Comparison of ENCODE assay signal across 1 cellular context in the genomic region with DNA sequence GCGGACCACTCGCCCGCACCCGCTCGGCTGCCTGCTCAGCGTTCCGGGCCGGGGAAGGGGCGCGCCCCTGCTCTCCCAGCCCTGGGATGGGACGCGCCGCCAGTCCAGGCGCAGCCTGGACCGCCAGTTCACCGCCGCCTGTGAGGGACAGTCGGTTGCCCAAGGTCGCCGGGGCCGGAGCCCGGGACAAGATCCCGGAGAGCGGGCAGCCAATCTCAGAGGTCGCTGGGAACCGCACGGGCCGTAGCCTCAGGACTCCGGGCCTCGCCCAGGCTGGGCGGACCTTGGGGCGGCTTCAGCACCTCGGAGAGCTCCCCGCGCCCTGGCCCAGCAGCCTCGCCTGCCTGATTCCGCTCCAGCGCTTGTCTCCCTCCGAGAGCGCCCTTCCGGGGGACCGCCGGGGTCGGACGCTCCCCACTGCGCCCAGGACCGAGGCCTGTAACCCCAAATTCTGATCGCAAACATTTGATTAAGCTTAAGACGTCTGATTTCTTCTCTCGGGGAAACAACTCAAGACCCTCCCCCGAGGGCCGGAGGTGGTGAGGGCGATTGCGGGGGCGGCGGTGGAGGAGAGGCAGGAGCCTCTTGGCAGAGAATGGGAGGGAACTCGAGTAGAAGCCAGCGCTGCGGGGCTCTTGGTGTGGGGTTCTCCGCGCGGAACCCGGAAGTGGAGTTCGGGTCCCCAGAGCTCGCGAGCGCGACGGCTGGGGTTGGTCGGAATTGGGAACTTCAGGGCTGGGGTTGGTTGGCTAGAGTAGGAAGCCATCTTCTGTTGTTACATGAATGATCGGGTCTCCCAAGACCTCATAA.
TF ChIP-seq lines count a peak whose summit lies in the region.

No MANE protein-coding gene starts in this region.

TF ChIP-seq in HepG2, 621 proteins besides CTCF, POLR2A, EP300 and RAD21 (continued from another document and continues in another):
- TF ChIP-seq, protein P1, sequence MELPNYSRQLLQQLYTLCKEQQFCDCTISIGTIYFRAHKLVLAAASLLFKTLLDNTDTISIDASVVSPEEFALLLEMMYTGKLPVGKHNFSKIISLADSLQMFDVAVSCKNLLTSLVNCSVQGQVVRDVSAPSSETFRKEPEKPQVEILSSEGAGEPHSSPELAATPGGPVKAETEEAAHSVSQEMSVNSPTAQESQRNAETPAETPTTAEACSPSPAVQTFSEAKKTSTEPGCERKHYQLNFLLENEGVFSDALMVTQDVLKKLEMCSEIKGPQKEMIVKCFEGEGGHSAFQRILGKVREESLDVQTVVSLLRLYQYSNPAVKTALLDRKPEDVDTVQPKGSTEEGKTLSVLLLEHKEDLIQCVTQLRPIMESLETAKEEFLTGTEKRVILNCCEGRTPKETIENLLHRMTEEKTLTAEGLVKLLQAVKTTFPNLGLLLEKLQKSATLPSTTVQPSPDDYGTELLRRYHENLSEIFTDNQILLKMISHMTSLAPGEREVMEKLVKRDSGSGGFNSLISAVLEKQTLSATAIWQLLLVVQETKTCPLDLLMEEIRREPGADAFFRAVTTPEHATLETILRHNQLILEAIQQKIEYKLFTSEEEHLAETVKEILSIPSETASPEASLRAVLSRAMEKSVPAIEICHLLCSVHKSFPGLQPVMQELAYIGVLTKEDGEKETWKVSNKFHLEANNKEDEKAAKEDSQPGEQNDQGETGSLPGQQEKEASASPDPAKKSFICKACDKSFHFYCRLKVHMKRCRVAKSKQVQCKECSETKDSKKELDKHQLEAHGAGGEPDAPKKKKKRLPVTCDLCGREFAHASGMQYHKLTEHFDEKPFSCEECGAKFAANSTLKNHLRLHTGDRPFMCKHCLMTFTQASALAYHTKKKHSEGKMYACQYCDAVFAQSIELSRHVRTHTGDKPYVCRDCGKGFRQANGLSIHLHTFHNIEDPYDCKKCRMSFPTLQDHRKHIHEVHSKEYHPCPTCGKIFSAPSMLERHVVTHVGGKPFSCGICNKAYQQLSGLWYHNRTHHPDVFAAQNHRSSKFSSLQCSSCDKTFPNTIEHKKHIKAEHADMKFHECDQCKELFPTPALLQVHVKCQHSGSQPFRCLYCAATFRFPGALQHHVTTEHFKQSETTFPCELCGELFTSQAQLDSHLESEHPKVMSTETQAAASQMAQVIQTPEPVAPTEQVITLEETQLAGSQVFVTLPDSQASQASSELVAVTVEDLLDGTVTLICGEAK (IDR thresholded peaks at IDR 0.05), result no peak
- TF ChIP-seq, protein P1 (CRISPR knock-in tag; IDR thresholded peaks at IDR 0.05), result peak; percentile 90
- TF ChIP-seq ARID2 (CRISPR knock-in tag; IDR thresholded peaks at IDR 0.05; ENCODE audit: borderline replicate concordance) (peak; percentile 96; the same call in 1 of the 2 replicates), XRCC5 (optimal IDR thresholded peaks at IDR 0.05; ENCODE audit: low read length) (peak; percentile 91), ZNF772 (CRISPR knock-in tag; IDR thresholded peaks at IDR 0.05) (peak; percentile 98), ZNF468 (CRISPR knock-in tag; IDR thresholded peaks at IDR 0.05) (0 out of 2 replicates have a peak, but pooled peaks have one; percentile 66), MTF1 (CRISPR knock-in tag; IDR thresholded peaks at IDR 0.05) (peak; percentile 97), ZMYM3 (CRISPR knock-in tag; IDR thresholded peaks at IDR 0.05) (peak; percentile 53; the same call in 1 of the 2 replicates), MTA1 (CRISPR knock-in tag; IDR thresholded peaks at IDR 0.05; ENCODE audit: borderline replicate concordance) (no peak; the same call in 1 of the 2 replicates), EZH2 (conservative IDR thresholded peaks at IDR 0.05; ENCODE audit: low read depth, low read length) (no peak), ZFP82 (CRISPR knock-in tag; IDR thresholded peaks at IDR 0.05; ENCODE audit: borderline replicate concordance) (peak; percentile 90; the same call in 1 of the 2 replicates), ZNF235 (CRISPR knock-in tag; IDR thresholded peaks at IDR 0.05; ENCODE audit: borderline replicate concordance) (peak; percentile 99), SMYD3 (CRISPR knock-in tag; IDR thresholded peaks at IDR 0.05) (peak; percentile 72; the same call in 1 of the 2 replicates), CBX5 (CRISPR knock-in tag; IDR thresholded peaks at IDR 0.05; ENCODE audit: borderline replicate concordance) (peak; percentile 90; the same call in 1 of the 2 replicates), ZNF136 (CRISPR knock-in tag; IDR thresholded peaks at IDR 0.05; ENCODE audit: low read depth) (peak; percentile 91; the same call in 1 of the 2 replicates), ATRX (CRISPR knock-in tag; IDR thresholded peaks at IDR 0.05; ENCODE audit: borderline replicate concordance) (no peak), ZNF460 (CRISPR knock-in tag; IDR thresholded peaks at IDR 0.05; ENCODE audit: borderline replicate concordance) (peak; percentile 31; the same call in 1 of the 2 replicates), EEA1 (CRISPR knock-in tag; IDR thresholded peaks at IDR 0.05; ENCODE audit: borderline replicate concordance) (peak; percentile 99), TBX3 (IDR thresholded peaks at IDR 0.05; ENCODE audit: borderline replicate concordance) (no peak), SMAD1 (CRISPR knock-in tag; IDR thresholded peaks at IDR 0.05; ENCODE audit: borderline replicate concordance, low read depth) (peak; percentile 72; the same call in 1 of the 2 replicates), TBP (CRISPR knock-in tag; IDR thresholded peaks at IDR 0.05) (no peak), KDM2A (CRISPR knock-in tag; IDR thresholded peaks at IDR 0.05; ENCODE audit: borderline replicate concordance, low read depth) (peak; percentile 98), HHEX (CRISPR knock-in tag; IDR thresholded peaks at IDR 0.05) (no peak), BRCA1 (CRISPR knock-in tag; IDR thresholded peaks at IDR 0.05) (peak; percentile 99), U2AF1 (optimal IDR thresholded peaks at IDR 0.05; ENCODE audit: low read depth, low read length) (no peak), ZNF816 (CRISPR knock-in tag; IDR thresholded peaks at IDR 0.05; ENCODE audit: borderline replicate concordance) (peak; percentile 95)
- TF ChIP-seq, protein P2, sequence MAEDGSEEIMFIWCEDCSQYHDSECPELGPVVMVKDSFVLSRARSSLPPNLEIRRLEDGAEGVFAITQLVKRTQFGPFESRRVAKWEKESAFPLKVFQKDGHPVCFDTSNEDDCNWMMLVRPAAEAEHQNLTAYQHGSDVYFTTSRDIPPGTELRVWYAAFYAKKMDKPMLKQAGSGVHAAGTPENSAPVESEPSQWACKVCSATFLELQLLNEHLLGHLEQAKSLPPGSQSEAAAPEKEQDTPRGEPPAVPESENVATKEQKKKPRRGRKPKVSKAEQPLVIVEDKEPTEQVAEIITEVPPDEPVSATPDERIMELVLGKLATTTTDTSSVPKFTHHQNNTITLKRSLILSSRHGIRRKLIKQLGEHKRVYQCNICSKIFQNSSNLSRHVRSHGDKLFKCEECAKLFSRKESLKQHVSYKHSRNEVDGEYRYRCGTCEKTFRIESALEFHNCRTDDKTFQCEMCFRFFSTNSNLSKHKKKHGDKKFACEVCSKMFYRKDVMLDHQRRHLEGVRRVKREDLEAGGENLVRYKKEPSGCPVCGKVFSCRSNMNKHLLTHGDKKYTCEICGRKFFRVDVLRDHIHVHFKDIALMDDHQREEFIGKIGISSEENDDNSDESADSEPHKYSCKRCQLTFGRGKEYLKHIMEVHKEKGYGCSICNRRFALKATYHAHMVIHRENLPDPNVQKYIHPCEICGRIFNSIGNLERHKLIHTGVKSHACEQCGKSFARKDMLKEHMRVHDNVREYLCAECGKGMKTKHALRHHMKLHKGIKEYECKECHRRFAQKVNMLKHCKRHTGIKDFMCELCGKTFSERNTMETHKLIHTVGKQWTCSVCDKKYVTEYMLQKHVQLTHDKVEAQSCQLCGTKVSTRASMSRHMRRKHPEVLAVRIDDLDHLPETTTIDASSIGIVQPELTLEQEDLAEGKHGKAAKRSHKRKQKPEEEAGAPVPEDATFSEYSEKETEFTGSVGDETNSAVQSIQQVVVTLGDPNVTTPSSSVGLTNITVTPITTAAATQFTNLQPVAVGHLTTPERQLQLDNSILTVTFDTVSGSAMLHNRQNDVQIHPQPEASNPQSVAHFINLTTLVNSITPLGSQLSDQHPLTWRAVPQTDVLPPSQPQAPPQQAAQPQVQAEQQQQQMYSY (CRISPR knock-in tag; IDR thresholded peaks at IDR 0.05), result peak; percentile 97
- TF ChIP-seq, protein P3, sequence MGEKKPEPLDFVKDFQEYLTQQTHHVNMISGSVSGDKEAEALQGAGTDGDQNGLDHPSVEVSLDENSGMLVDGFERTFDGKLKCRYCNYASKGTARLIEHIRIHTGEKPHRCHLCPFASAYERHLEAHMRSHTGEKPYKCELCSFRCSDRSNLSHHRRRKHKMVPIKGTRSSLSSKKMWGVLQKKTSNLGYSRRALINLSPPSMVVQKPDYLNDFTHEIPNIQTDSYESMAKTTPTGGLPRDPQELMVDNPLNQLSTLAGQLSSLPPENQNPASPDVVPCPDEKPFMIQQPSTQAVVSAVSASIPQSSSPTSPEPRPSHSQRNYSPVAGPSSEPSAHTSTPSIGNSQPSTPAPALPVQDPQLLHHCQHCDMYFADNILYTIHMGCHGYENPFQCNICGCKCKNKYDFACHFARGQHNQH (CRISPR knock-in tag; IDR thresholded peaks at IDR 0.05), result peak; percentile 97
- TF ChIP-seq, protein P4, sequence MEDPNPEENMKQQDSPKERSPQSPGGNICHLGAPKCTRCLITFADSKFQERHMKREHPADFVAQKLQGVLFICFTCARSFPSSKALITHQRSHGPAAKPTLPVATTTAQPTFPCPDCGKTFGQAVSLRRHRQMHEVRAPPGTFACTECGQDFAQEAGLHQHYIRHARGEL (CRISPR knock-in tag; IDR thresholded peaks at IDR 0.05), result no peak
- TF ChIP-seq, protein P5, sequence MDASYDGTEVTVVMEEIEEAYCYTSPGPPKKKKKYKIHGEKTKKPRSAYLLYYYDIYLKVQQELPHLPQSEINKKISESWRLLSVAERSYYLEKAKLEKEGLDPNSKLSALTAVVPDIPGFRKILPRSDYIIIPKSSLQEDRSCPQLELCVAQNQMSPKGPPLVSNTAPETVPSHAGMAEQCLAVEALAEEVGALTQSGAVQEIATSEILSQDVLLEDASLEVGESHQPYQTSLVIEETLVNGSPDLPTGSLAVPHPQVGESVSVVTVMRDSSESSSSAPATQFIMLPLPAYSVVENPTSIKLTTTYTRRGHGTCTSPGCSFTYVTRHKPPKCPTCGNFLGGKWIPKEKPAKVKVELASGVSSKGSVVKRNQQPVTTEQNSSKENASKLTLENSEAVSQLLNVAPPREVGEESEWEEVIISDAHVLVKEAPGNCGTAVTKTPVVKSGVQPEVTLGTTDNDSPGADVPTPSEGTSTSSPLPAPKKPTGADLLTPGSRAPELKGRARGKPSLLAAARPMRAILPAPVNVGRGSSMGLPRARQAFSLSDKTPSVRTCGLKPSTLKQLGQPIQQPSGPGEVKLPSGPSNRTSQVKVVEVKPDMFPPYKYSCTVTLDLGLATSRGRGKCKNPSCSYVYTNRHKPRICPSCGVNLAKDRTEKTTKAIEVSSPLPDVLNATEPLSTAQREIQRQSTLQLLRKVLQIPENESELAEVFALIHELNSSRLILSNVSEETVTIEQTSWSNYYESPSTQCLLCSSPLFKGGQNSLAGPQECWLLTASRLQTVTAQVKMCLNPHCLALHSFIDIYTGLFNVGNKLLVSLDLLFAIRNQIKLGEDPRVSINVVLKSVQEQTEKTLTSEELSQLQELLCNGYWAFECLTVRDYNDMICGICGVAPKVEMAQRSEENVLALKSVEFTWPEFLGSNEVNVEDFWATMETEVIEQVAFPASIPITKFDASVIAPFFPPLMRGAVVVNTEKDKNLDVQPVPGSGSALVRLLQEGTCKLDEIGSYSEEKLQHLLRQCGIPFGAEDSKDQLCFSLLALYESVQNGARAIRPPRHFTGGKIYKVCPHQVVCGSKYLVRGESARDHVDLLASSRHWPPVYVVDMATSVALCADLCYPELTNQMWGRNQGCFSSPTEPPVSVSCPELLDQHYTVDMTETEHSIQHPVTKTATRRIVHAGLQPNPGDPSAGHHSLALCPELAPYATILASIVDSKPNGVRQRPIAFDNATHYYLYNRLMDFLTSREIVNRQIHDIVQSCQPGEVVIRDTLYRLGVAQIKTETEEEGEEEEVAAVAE (CRISPR knock-in tag; IDR thresholded peaks at IDR 0.05; ENCODE audit: borderline replicate concordance), result peak; percentile 96
- TF ChIP-seq, protein P6, sequence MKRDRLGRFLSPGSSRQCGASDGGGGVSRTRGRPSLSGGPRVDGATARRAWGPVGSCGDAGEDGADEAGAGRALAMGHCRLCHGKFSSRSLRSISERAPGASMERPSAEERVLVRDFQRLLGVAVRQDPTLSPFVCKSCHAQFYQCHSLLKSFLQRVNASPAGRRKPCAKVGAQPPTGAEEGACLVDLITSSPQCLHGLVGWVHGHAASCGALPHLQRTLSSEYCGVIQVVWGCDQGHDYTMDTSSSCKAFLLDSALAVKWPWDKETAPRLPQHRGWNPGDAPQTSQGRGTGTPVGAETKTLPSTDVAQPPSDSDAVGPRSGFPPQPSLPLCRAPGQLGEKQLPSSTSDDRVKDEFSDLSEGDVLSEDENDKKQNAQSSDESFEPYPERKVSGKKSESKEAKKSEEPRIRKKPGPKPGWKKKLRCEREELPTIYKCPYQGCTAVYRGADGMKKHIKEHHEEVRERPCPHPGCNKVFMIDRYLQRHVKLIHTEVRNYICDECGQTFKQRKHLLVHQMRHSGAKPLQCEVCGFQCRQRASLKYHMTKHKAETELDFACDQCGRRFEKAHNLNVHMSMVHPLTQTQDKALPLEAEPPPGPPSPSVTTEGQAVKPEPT (CRISPR knock-in tag; IDR thresholded peaks at IDR 0.05; ENCODE audit: low read depth), result peak; percentile 79; the same call in 1 of the 2 replicates
